In genomic region chr7:19773361-19773760, GRCh38 we compare ENCODE assay signal across 11 cellular contexts. TPM values are rescaled to one million over a fixed set of nuclear protein-coding genes. Genes with fewer than 3 reads are reported as not detected.
DNase-seq lines count a peak whose midpoint lies in the region; ATAC-seq and TF ChIP-seq lines count a peak whose summit lies in the region.
"Had no signal": no experiment of that assay in that cellular context is flagged by ENCODE, and none has a peak within 500 bp of the region (broad histone marks: within the 10 kb centered on the region; RNA-seq: fewer than 3 reads in every experiment).

Gene TMEM196, minus strand, starts transcription at chr7:19773617. Its CDS starts 921 bp downstream, at chr7:19772696.

- H3K4me3 Mint-ChIP-seq in T-cell (peak within 1 kb of the TSS in 2 of 3 donors; percentile 29 to 56), glutamatergic neuron (ENCODE audit: unreplicated experiment) (peak within 1 kb of the TSS; percentile 99)

- DNase-seq in DMS79 (lab: John Stamatoyannopoulos, UW): peak; percentile 63
- DNase-seq in T-cell: no peak
- peak; percentile 62 for DNase-seq in glutamatergic neuron
- no peak for DNase-seq in NCI-H524 treated with DMSO at 0.1 percent for 48 hours (lab: John Stamatoyannopoulos, UW)
- DNase-seq in A172 (ENCODE audit: low spot score): no peak
- no peak for DNase-seq in GM13977 (ENCODE audit: low spot score)
- DNase-seq in GOT3 (lab: John Stamatoyannopoulos, UW): no peak
- DNase-seq: MV-4-11 had no signal

- in situ Hi-C loops in GM13977 (cut with MboI; ENCODE audit: low pct_unique_long_range_greater_than_20kb, low sequenced_read_pairs, unreplicated experiment): loop anchor here (25.0 kb wide), 3 partner anchors 214 to 539 kb away; no protein-coding TSS in a partner anchor

- peak within 1 kb of the TSS; percentile 19 for H3K4me3 ChIP-seq in parathyroid adenoma (ENCODE audit: low read depth, low read length)
- H3K4me3 ChIP-seq: prostate gland had no signal

- peak within 1 kb of the TSS; percentile 61 for H2AFZ ChIP-seq in parathyroid adenoma

- H3K27me3 ChIP-seq in parathyroid adenoma (ENCODE audit: control insufficient read depth, insufficient read depth, low read length): no peaks in the 10 kb centered on the region

- peaks cover 42 to 52% of the 10 kb centered on the region in 2 donors for H3K27me3 Mint-ChIP-seq in T-cell
- H3K27me3 Mint-ChIP-seq in glutamatergic neuron (ENCODE audit: unreplicated experiment): peaks cover 6% of the 10 kb centered on the region

- H3K27ac Mint-ChIP-seq in T-cell: peak within 1 kb of the TSS in 1 of 2 donors; percentile 59
- peak within 1 kb of the TSS; percentile 97 for H3K27ac Mint-ChIP-seq in glutamatergic neuron (ENCODE audit: unreplicated experiment)

- H3K4me2 ChIP-seq in parathyroid adenoma (ENCODE audit: low read length): peak within 1 kb of the TSS; percentile 56

- H3K36me3 Mint-ChIP-seq in T-cell (no peaks in the 10 kb centered on the region), glutamatergic neuron (ENCODE audit: unreplicated experiment) (no peaks in the 10 kb centered on the region)

- no peaks in the 10 kb centered on the region for H3K4me1 ChIP-seq in parathyroid adenoma
- H3K4me1 ChIP-seq: prostate gland had no signal

- TF ChIP-seq CTCF in glutamatergic neuron (IDR thresholded peaks at IDR 0.05; ENCODE audit: partially characterized antibody, unreplicated experiment) (no peak), parathyroid adenoma (IDR thresholded peaks at IDR 0.05) (no peak), GM13977 (IDR thresholded peaks at IDR 0.05; ENCODE audit: extremely low read depth, insufficient read depth, missing control alignments) (no peak)

- ATAC-seq in T-cell (replicated peaks in 1 of 4): no peak
- ATAC-seq: Right ventricle myocardium inferior had no signal

- no peaks in the 10 kb centered on the region for H3K79me2 ChIP-seq in parathyroid adenoma

- no peaks in the 10 kb centered on the region for H3K9me3 ChIP-seq in parathyroid adenoma (ENCODE audit: control insufficient read depth, low read length)
- H3K9me3 ChIP-seq: prostate gland had no signal

- no peak within 1 kb of the TSS for H3K9ac ChIP-seq in parathyroid adenoma

- POLR2A ChIA-PET in T-cell (lab: Charles Lee): no interaction called here

- H3K27ac ChIP-seq in parathyroid adenoma: no peak within 1 kb of the TSS
- H3K27ac ChIP-seq: prostate gland had no signal

- CTCF ChIA-PET in T-cell (lab: Charles Lee): interaction anchor here in 1 of 2 donors (0.8 kb wide), 1 partner anchor 12 kb away, joined by 4 read pairs; no protein-coding TSS in a partner anchor

- H3K9me3 Mint-ChIP-seq in T-cell: no peaks in the 10 kb centered on the region
- no peaks in the 10 kb centered on the region for H3K9me3 Mint-ChIP-seq in glutamatergic neuron (ENCODE audit: unreplicated experiment)

- peaks cover 12 to 18% (median 13%) of the 10 kb centered on the region in 3 donors for H3K4me1 Mint-ChIP-seq in T-cell
- H3K4me1 Mint-ChIP-seq in glutamatergic neuron (ENCODE audit: low read depth, unreplicated experiment): peaks cover 4% of the 10 kb centered on the region

- no peaks in the 10 kb centered on the region for H3K36me3 ChIP-seq in parathyroid adenoma (ENCODE audit: control insufficient read depth, insufficient read depth, low read length)
- H3K36me3 ChIP-seq: prostate gland had no signal

RNA-seq across cellular contexts. Expression of gene TMEM196, which starts in this region (rescaled TPM):
- total RNA-seq in T-cell (not detected), glutamatergic neuron (ENCODE audit: unreplicated experiment) (3.6 TPM)
- not detected in 2 replicates for total RNA-seq in A172 (2014; rRNA removed; shearing (Covaris generic))
- total RNA-seq: prostate gland, Right ventricle myocardium inferior had no signal

Comparison
In these comparisons a context has a peak if more than half of its experiments do, and no peak if none do; other contexts are left out.
1. DNase-seq: peak in DMS79 (single experiment) and glutamatergic neuron (single experiment); none in T-cell (0 of 34), NCI-H524 treated with DMSO at 0.1 percent for 48 hours (single experiment), A172 (single experiment), GM13977 (single experiment) and GOT3 (single experiment).